In genomic region chr2:100352511-100352910, GRCh38 we compare ENCODE assay signal across 5 cellular contexts. TPM values are rescaled to one million over a fixed set of nuclear protein-coding genes. Genes with fewer than 3 reads are reported as not detected.
"Had no signal": no experiment of that assay in that cellular context is flagged by ENCODE, and none has a peak within 500 bp of the region (broad histone marks: within the 10 kb centered on the region; RNA-seq: fewer than 3 reads in every experiment).

No MANE protein-coding gene starts in this region.

- H3K4me3 ChIP-seq: GM23338 had no signal

- DNase-seq: H9, HCEC 1CT, KBM-7 had no signal

RNA-seq across cellular contexts. Expression of gene LONRF2, which starts 30.2 kb away (rescaled TPM):
- total RNA-seq: HepG2 had no signal
